ENCODE assay signal across 29 cellular contexts in genomic region chr18:22112215-22112614, GRCh38. TPM values are rescaled to one million over a fixed set of nuclear protein-coding genes. Genes with fewer than 3 reads are reported as not detected.
"Had no signal": no experiment of that assay in that cellular context is flagged by ENCODE, and none has a peak within 500 bp of the region (broad histone marks: within the 10 kb centered on the region; RNA-seq: fewer than 3 reads in every experiment).

No MANE protein-coding gene starts in this region.

- H3K27me3 ChIP-seq: brain microvascular endothelial cell had no signal

- ATAC-seq: activated CD4-positive, CD25-positive, alpha-beta regulatory T cell treated with anti-CD3 and anti-CD28 coated beads, Interleukin-2, amount 50 U/mL, for 24 hours; activated CD8-positive, alpha-beta T cell treated with anti-CD3 and anti-CD28 coated beads for 36 hours; activated T-cell treated with anti-CD3 and anti-CD28 coated beads, Interleukin-2, amount 50 U/mL, for 4 hours; activated T-helper 17 cell treated with anti-CD3 and anti-CD28 coated beads, Interleukin-2, amount 50 U/mL, for 72 hours; esophagus mucosa; T-helper 17 cell had no signal

- H3K36me3 ChIP-seq: brain microvascular endothelial cell, WERI-Rb-1 had no signal

- FAIRE-seq: astrocyte, bronchial epithelial cell, frontal cortex had no signal

- H3K27ac ChIP-seq: brain microvascular endothelial cell, coronary artery, dorsolateral prefrontal cortex, WERI-Rb-1 had no signal

- H3K4me3 ChIP-seq: coronary artery, dorsolateral prefrontal cortex had no signal

- DNase-seq: activated B cell treated with CpG ODN at 0.5 μM for 24 hours; activated CD4-positive, alpha-beta T cell treated with anti-CD3 and anti-CD28 coated beads for 48 hours; activated CD4-positive, alpha-beta T cell treated with anti-CD3 and anti-CD28 coated beads, Interleukin-2, amount 50 U/mL, for 1 hour; activated CD4-positive, alpha-beta T cell treated with anti-CD3 and anti-CD28 coated beads, Interleukin-2, amount 50 U/mL, for 48 hours; activated CD8-positive, alpha-beta memory T cell treated with anti-CD3 and anti-CD28 coated beads for 24 hours; activated CD8-positive, alpha-beta T cell treated with anti-CD3 and anti-CD28 coated beads for 36 hours; activated effector memory CD4-positive, alpha-beta T cell treated with Interleukin-2 at 50 U/mL for 16 hours; activated gamma-delta T cell treated with Interleukin-2 at 50 U/mL for 16 hours; activated naive CD4-positive, alpha-beta T cell treated with anti-CD3 and anti-CD28 coated beads, Interleukin-2, amount 50 U/mL, for 16 hours; activated naive CD4-positive, alpha-beta T cell treated with Interleukin-2 at 50 U/mL for 16 hours; activated T-cell treated with anti-CD3 and anti-CD28 coated beads, Interleukin-2, amount 50 U/mL, for 4 hours; amniotic stem cell; anterior cingulate cortex; brain microvascular endothelial cell; dorsolateral prefrontal cortex; effector memory CD4-positive, alpha-beta T cell; endodermal cell; foreskin fibroblast; head of caudate nucleus; T-helper 17 cell; T1000; WERI-Rb-1 had no signal

RNA-seq across cellular contexts. Expression of gene GATA6, which starts 57.2 kb away (rescaled TPM):
- total RNA-seq: activated B cell treated with CpG ODN at 0.5 μM for 24 hours; activated CD8-positive, alpha-beta T cell treated with anti-CD3 and anti-CD28 coated beads for 36 hours; activated T-helper 17 cell treated with anti-CD3 and anti-CD28 coated beads, Interleukin-2, amount 50 U/mL, for 72 hours; T-helper 17 cell had no signal
